8 cellular contexts compared by ENCODE assay signal in the genomic region with DNA sequence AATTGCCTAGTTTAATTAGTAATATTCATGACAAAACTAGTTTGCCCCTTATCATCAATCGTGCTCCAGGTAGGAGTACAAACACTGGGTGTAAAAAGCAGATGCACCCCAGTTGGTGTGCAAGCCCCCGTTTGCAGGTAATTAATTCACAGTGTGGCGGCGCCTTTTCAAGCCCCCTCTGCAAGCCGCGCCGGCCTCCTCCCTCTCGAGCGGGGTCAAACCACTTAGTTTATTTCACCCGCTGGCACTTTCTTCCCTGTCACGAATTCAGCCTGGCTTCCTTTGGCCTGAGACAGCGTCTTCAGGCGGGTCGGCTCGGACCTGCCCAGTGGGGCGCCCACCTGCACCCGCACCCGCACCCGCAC.
A peak's percentile ranks its signal among the peaks of the same experiment; 100 is the strongest.
DNase-seq lines count a peak whose midpoint lies in the region; ATAC-seq and TF ChIP-seq lines count a peak whose summit lies in the region.

No MANE protein-coding gene starts in this region.

- no peaks in the 10 kb centered on the region for H3K36me3 Mint-ChIP-seq in progenitor cell of endocrine pancreas (ENCODE audit: insufficient read depth)

- ATAC-seq in HG03039 (IDR thresholded peaks at IDR 0.05; ENCODE audit: unreplicated experiment) = no peak

- peaks cover 2 to 7% of the 10 kb centered on the region in 2 donors for H3K4me1 ChIP-seq in esophagus (ENCODE audit: control insufficient read depth in 2 of 2, insufficient read depth in 2 of 2, low read length in 1 of 2)

- no peaks in the 10 kb centered on the region for H3K9me3 ChIP-seq in MG63
- H3K9me3 ChIP-seq in esophagus (ENCODE audit: control insufficient read depth in 2 of 2, insufficient read depth in 1 of 2, low read depth in 1 of 2, low read length in 1 of 2) = no peaks in the 10 kb centered on the region

- 2% methylated on average over 19 of the region's 19 CpGs for WGBS in esophagus, 2 donors

- no peaks in the 10 kb centered on the region for H3K36me3 ChIP-seq in MG63
- no peaks in the 10 kb centered on the region for H3K36me3 ChIP-seq in esophagus (ENCODE audit: control insufficient read depth in 2 of 2, insufficient read depth in 2 of 2, low read length in 1 of 2)

- H3K9me3 Mint-ChIP-seq in progenitor cell of endocrine pancreas (ENCODE audit: low read depth) = no peaks in the 10 kb centered on the region

- DNase-seq in GM12864 (ENCODE audit: low read depth) = no peak
- no peak for DNase-seq in MG63
- DNase-seq in progenitor cell of endocrine pancreas (ENCODE audit: low spot score, unreplicated experiment) = no peak
- DNase-seq in HuH-7.5 (ENCODE audit: low spot score) = no peak
- DNase-seq in EL = no peak
- no peak for DNase-seq in DMS114 treated with DMSO at 0.1 percent for 48 hours (lab: John Stamatoyannopoulos, UW; ENCODE audit: unreplicated experiment)

- peaks cover 38% of the 10 kb centered on the region for H3K27me3 Mint-ChIP-seq in progenitor cell of endocrine pancreas

- H3K4me3 Mint-ChIP-seq in progenitor cell of endocrine pancreas (ENCODE audit: low read depth) = peak overlapping the region; percentile 87

- H3K27ac ChIP-seq in esophagus (ENCODE audit: low read depth in 2 of 2, low read length in 1 of 2) = no peak overlapping the region

- H3K27ac Mint-ChIP-seq in progenitor cell of endocrine pancreas = peak overlapping the region; percentile 76

- H3K4me1 Mint-ChIP-seq in progenitor cell of endocrine pancreas (ENCODE audit: low read depth) = peaks cover 21% of the 10 kb centered on the region

- peak overlapping the region; percentile 64 for H3K4me3 ChIP-seq in GM12864 (ENCODE audit: low read depth, low read length)
- H3K4me3 ChIP-seq in MG63 = peak overlapping the region; percentile 37
- peak overlapping the region; percentile 64 to 66 for H3K4me3 ChIP-seq in esophagus (ENCODE audit: low read depth in 1 of 2, low read length in 2 of 2)

- peaks cover 49% of the 10 kb centered on the region for H3K27me3 ChIP-seq in MG63
- H3K27me3 ChIP-seq in esophagus (ENCODE audit: control insufficient read depth in 1 of 2, insufficient read depth in 2 of 2, low read length in 2 of 2) = peaks cover 2 to 7% of the 10 kb centered on the region in 2 donors

- TF ChIP-seq CTCF in GM12864 (IDR thresholded peaks at IDR 0.05; ENCODE audit: low read depth, low read length, missing control alignments) (no peak), progenitor cell of endocrine pancreas (IDR thresholded peaks at IDR 0.05; ENCODE audit: unreplicated experiment) (no peak)
